ENCODE assay signal across 8 cellular contexts in genomic region chr20:38107916-38108315, GRCh38. TPM values are rescaled to one million over a fixed set of nuclear protein-coding genes. Genes with fewer than 3 reads are reported as not detected.
DNase-seq lines count a peak whose midpoint lies in the region; ATAC-seq, FAIRE-seq and TF ChIP-seq lines count a peak whose summit lies in the region.
"Not testable (repeated sequence)": the region's sequence is repeated elsewhere in the genome, so short reads cannot be mapped to it uniquely, and the experiment has no call there.
"Had no signal": no experiment of that assay in that cellular context is flagged by ENCODE, and none has a peak within 500 bp of the region (broad histone marks: within the 10 kb centered on the region; RNA-seq: fewer than 3 reads in every experiment).

No MANE protein-coding gene starts in this region.

- H3K27me3 ChIP-seq in WERI-Rb-1 (ENCODE audit: insufficient read depth, low read depth, severe bottlenecking); cardiac muscle cell; HepG2 (ENCODE audit: control insufficient read depth in 1 of 2, insufficient read depth in 2 of 2, low read length in 2 of 2); psoas muscle (ENCODE audit: insufficient read depth in 3 of 3, low read length in 2 of 3); thoracic aorta (replicated peaks; ENCODE audit: insufficient read depth): not testable (repeated sequence)

- TF ChIP-seq POLR2A in HepG2 (IDR thresholded peaks at IDR 0.05; ENCODE audit: insufficient read depth in 1 of 2, low read depth in 2 of 2, low read length in 2 of 2): not testable (repeated sequence)

- not testable (repeated sequence) for FAIRE-seq in HepG2 (lab: Jason Lieb, UNC)

- not testable (repeated sequence) for H3K36me3 ChIP-seq in WERI-Rb-1; cardiac muscle cell; HepG2 (replicated peaks in 1 of 2; ENCODE audit: control insufficient read depth in 1 of 2, insufficient read depth in 2 of 2, low read length in 2 of 2); psoas muscle (ENCODE audit: insufficient read depth in 1 of 2, low read depth in 1 of 2); thoracic aorta

- not testable (repeated sequence) for H3K9me3 ChIP-seq in WERI-Rb-1 (ENCODE audit: severe bottlenecking); cardiac muscle cell (ENCODE audit: low read depth); HepG2 (ENCODE audit: low read length); psoas muscle; thoracic aorta

- H3K4me1 ChIP-seq in cardiac muscle cell (ENCODE audit: low read depth) (peaks cover 42% of the 10 kb centered on the region), HepG2 (ENCODE audit: insufficient read depth, low read length) (peaks cover 48% of the 10 kb centered on the region), psoas muscle (peaks cover 49% of the 10 kb centered on the region), thoracic aorta (ENCODE audit: control insufficient read depth in 1 of 2, low read depth in 2 of 2) (peaks cover 34 to 40% of the 10 kb centered on the region in 2 donors)

- BruUV-seq in HepG2 (replicated peaks; lab: Mats Ljungman, UMichigan): not testable (repeated sequence)

- not testable (repeated sequence) for TF ChIP-seq EP300 in HepG2 (IDR thresholded peaks at IDR 0.05; ENCODE audit: low read depth in 2 of 2, low read length in 2 of 2); HepG2 (CRISPR knock-in tag; IDR thresholded peaks at IDR 0.05; ENCODE audit: borderline replicate concordance)

- H2AFZ ChIP-seq in HepG2 (ENCODE audit: low read length): not testable (repeated sequence)

- H4K20me1 ChIP-seq in HepG2 (ENCODE audit: insufficient read depth, low read length): not testable (repeated sequence)

- CTCF ChIA-PET in HepG2 (lab: Yijun Ruan, JAX; ENCODE audit: low intra/inter-chr PET ratio, low total read pairs): not testable (repeated sequence)

- not testable (repeated sequence) for H3K79me2 ChIP-seq in HepG2 (ENCODE audit: insufficient read depth, low read length)

- H3K4me3 ChIP-seq in WERI-Rb-1 (ENCODE audit: low read depth, low read length); cardiac muscle cell; HepG2 (replicated peaks in 1 of 3; ENCODE audit: insufficient read depth in 1 of 3, low read depth in 2 of 3, low read length in 3 of 3); psoas muscle; thoracic aorta: not testable (repeated sequence)

- ATAC-seq in HepG2; thoracic aorta (ENCODE audit: insufficient number of reproducible peaks, low FRiP score, low read depth): not testable (repeated sequence)
- peak in 1 of 4 donors; percentile 23 for ATAC-seq in psoas muscle

- intact Hi-C loops in HepG2 (cut with micrococcal nuclease; ENCODE audit: unreplicated experiment); psoas muscle (cut with DNase I): not testable (repeated sequence)

- TF ChIP-seq CTCF in WERI-Rb-1 (IDR thresholded peaks at IDR 0.05; ENCODE audit: low read depth, low read length); cardiac muscle cell (IDR thresholded peaks at IDR 0.05; ENCODE audit: low read depth, low read length); HepG2 (CRISPR knock-in tag; IDR thresholded peaks at IDR 0.05); psoas muscle (IDR thresholded peaks at IDR 0.05); thoracic aorta (IDR thresholded peaks at IDR 0.05): not testable (repeated sequence)

- TF ChIP-seq RAD21 in HepG2 (CRISPR knock-in tag; IDR thresholded peaks at IDR 0.05): not testable (repeated sequence)

- not testable (repeated sequence) for H3K9ac ChIP-seq in HepG2 (ENCODE audit: insufficient read depth, low read depth, low read length)

- POLR2A ChIA-PET in HepG2 (lab: Yijun Ruan, JAX): not testable (repeated sequence)

- WGBS in HepG2 (ENCODE audit: low lambda C conversion rate): 70% methylated on average over 7 of the region's 7 CpGs
- 46 to 62% (median 50%) methylated on average over 7 of the region's 7 CpGs for WGBS in psoas muscle, 3 donors

- not testable (repeated sequence) for H3K4me2 ChIP-seq in HepG2 (ENCODE audit: low read depth, low read length)

- H3K27ac ChIP-seq in WERI-Rb-1; HepG2 (ENCODE audit: extremely low read length, insufficient read depth, low read length): not testable (repeated sequence)
- H3K27ac ChIP-seq in cardiac muscle cell (peak overlapping the region; percentile 93), psoas muscle (peak overlapping the region; percentile 93), thoracic aorta (peak overlapping the region; percentile 83 to 91)

- DNase-seq in COLO668 (lab: John Stamatoyannopoulos, UW; ENCODE audit: unreplicated experiment) (peak; percentile 9), NCI-H748 (lab: John Stamatoyannopoulos, UW; ENCODE audit: unreplicated experiment) (peak; percentile 13), WERI-Rb-1 (peak; percentile 50)
- not testable (repeated sequence) for DNase-seq in cardiac muscle cell (ENCODE audit: low read depth in 1 of 2, low spot score in 1 of 2); HepG2 (ENCODE audit: low spot score); psoas muscle; thoracic aorta (ENCODE audit: low spot score)

- in situ Hi-C loops in HepG2 (cut with HindIII; ENCODE audit: extremely low pct_ligation_motif_present, low pct_unique_long_range_greater_than_20kb): not testable (repeated sequence)

TF ChIP-seq in HepG2, 621 proteins besides CTCF, POLR2A, EP300 and RAD21:
- peak; percentile 59; the same call in 1 of the 2 replicates for TF ChIP-seq ZNF770 (CRISPR knock-in tag; IDR thresholded peaks at IDR 0.05)
- peak; percentile 55; the same call in 1 of the 2 replicates for TF ChIP-seq ZNF460 (CRISPR knock-in tag; IDR thresholded peaks at IDR 0.05; ENCODE audit: borderline replicate concordance)
- peak; percentile 39; the same call in 1 of the 2 replicates for TF ChIP-seq CREB1 (IDR thresholded peaks at IDR 0.05)
- TF ChIP-seq CREB1 (CRISPR knock-in tag; IDR thresholded peaks at IDR 0.05): not testable (repeated sequence)
- 0 out of 2 replicates have a peak, but pooled peaks have one; percentile 55 for TF ChIP-seq SIX4 (CRISPR knock-in tag; IDR thresholded peaks at IDR 0.05)
- TF ChIP-seq ARNTL (CRISPR knock-in tag; IDR thresholded peaks at IDR 0.05): 0 out of 2 replicates have a peak, but pooled peaks have one; percentile 22

RNA-seq across cellular contexts. Expression of gene TGM2, which starts 57.2 kb away (rescaled TPM):
- 144 and 275 TPM in 2 replicates for total RNA-seq in cardiac muscle cell
- 119 and 192 TPM in 2 replicates for polyA plus RNA-seq in cardiac muscle cell
- 4.2 and 4.5 TPM in 2 replicates for total RNA-seq in HepG2 (2016; rRNA removed; fragmentation: Illumina TruSeq; extraction: Trizol)
- total RNA-seq in HepG2 (2016; cell fraction: cytosol; rRNA removed; fragmentation: Illumina TruSeq; extraction: Trizol; ENCODE audit: low read depth): 0.61 and 0.88 TPM in 2 replicates
- 3.3 and 4.3 TPM in 2 replicates for total RNA-seq in HepG2 (2016; cell fraction: insoluble cytoplasmic fraction; rRNA removed; fragmentation: Illumina TruSeq; extraction: Trizol)
- 2.1 and 2.3 TPM in 2 replicates for total RNA-seq in HepG2 (2016; cell fraction: membrane; rRNA removed; fragmentation: Illumina TruSeq; extraction: Trizol)
- 4.3 and 4.5 TPM in 2 replicates for total RNA-seq in HepG2 (2016; cell fraction: nucleus; rRNA removed; fragmentation: Illumina TruSeq; extraction: Trizol)
- polyA plus RNA-seq in HepG2 (2011; rRNA removed): 46.4 and 52.3 TPM in 2 replicates
- polyA plus RNA-seq in HepG2 (2011; cell fraction: cytosol; rRNA removed): 39.7 and 45.8 TPM in 2 replicates
- 48.4 and 54.8 TPM in 2 replicates for polyA plus RNA-seq in HepG2 (2011; cell fraction: nucleus; rRNA removed)
- 14.4 and 32.4 TPM in 2 replicates for polyA plus RNA-seq in HepG2 (2012)
- polyA plus RNA-seq in HepG2 (2016; cell fraction: cytosol; fragmentation: Illumina TruSeq; extraction: Trizol; ENCODE audit: low read depth): 1.5 and 1.8 TPM in 2 replicates
- polyA plus RNA-seq in HepG2 (2016; cell fraction: insoluble cytoplasmic fraction; fragmentation: Illumina TruSeq; extraction: Trizol; ENCODE audit: low read depth): 5.3 and 7.5 TPM in 2 replicates
- 2.5 TPM in 2 replicates for polyA plus RNA-seq in HepG2 (2016; cell fraction: membrane; fragmentation: Illumina TruSeq; extraction: Trizol; ENCODE audit: low read depth)
- polyA plus RNA-seq in HepG2 (2016; cell fraction: nucleus; fragmentation: Illumina TruSeq; extraction: Trizol; ENCODE audit: insufficient read depth, low read depth): 7.7 and 9.8 TPM in 2 replicates
- 39.1 and 112 TPM in 2 replicates for polyA minus RNA-seq in HepG2 (2011; rRNA and poly(A)+ RNA removed; ENCODE audit: low replicate concordance)
- polyA minus RNA-seq in HepG2 (2011; cell fraction: cytosol; rRNA and poly(A)+ RNA removed): 43.5 and 48.8 TPM in 2 replicates
- 26.7 and 32.2 TPM in 2 replicates for polyA minus RNA-seq in HepG2 (2011; cell fraction: nucleus; rRNA and poly(A)+ RNA removed)
- 100 to 1,000 TPM in 3 of 4 donors, 10 to 100 TPM in 1; 38.0 to 235 (median 134) TPM for total RNA-seq in psoas muscle
- polyA plus RNA-seq in psoas muscle: 100 to 1,000 TPM in 1 of 3 donors, 10 to 100 TPM in 2; 23.6 to 168 (median 57.4) TPM
- total RNA-seq in thoracic aorta: 100 to 1,000 TPM; 371 to 755 TPM
- total RNA-seq: OCI-LY7 had no signal

Comparison
In these comparisons a context has a peak if more than half of its experiments do, and no peak if none do; other contexts are left out.
1. RNA of gene TGM2, which starts 57.2 kb away (total RNA-seq): 371 to 755 TPM in thoracic aorta, 144 to 275 TPM in cardiac muscle cell and 38.0 to 235 TPM in psoas muscle; 0.61 to 4.5 TPM in HepG2; every median in the first group is over 4 times any median in the second.